Comparison of ENCODE assay signal across 9 cellular contexts in the genomic region with DNA sequence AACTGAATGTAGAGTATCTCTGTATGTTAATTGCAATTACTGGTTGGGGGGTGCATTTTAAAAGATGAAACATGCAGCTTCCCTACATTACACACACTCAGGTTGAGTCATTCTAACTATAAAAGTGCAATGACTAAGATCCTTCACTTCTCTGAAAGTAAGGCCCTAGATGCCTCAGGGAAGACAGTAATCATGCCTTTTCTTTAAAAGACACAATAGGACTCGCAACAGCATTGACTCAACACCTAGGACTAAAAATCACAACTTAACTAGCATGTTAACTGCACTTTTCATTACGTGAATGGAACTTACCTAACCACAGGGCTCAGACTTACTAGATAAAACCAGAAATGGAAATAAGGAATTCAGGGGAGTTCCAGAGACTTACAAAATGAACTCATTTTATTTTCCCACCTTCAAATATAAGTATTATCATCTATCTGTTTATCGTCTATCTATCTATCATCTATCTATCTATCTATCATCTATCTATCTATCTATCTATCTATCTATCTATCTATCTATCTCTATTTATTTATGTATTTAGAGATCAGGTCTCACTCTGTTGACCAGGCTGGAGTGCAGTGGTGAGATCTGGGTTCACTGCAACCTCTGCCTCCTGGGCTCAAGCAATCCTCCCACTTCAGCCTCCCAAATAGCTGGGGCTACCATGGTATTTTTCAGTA. TPM values are rescaled to one million over a fixed set of nuclear protein-coding genes. Genes with fewer than 3 reads are reported as not detected.
DNase-seq lines count a peak whose midpoint lies in the region; ATAC-seq, FAIRE-seq and TF ChIP-seq lines count a peak whose summit lies in the region.
"Had no signal": no experiment of that assay in that cellular context is flagged by ENCODE, and none has a peak within 500 bp of the region (broad histone marks: within the 10 kb centered on the region; RNA-seq: fewer than 3 reads in every experiment).

No MANE protein-coding gene starts in this region.

- no peaks in the 10 kb centered on the region for H3K27me3 Mint-ChIP-seq in activated CD4-positive, alpha-beta T cell treated with anti-CD3 and anti-CD28 coated beads, Interleukin-2, amount 10 ng/mL, durations not matched to agents 7 days and 5 days

- TF ChIP-seq CTCF in hepatocyte (IDR thresholded peaks at IDR 0.05; ENCODE audit: poor library complexity) (no peak), pancreas (IDR thresholded peaks at IDR 0.05) (no peak)

- no peak overlapping the region for H3K4me3 Mint-ChIP-seq in activated CD4-positive, alpha-beta T cell treated with anti-CD3 and anti-CD28 coated beads, Interleukin-2, amount 10 ng/mL, durations not matched to agents 7 days and 5 days

- H3K79me2 ChIP-seq in hepatocyte, result no peaks in the 10 kb centered on the region

- no peaks in the 10 kb centered on the region for H3K9me2 ChIP-seq in hepatocyte (replicated peaks; ENCODE audit: insufficient read depth)

- peak; percentile 67 for DNase-seq in LoVo (ENCODE audit: low spot score)
- DNase-seq in hepatocyte (ENCODE audit: low spot score), result no peak
- DNase-seq in pancreas, result no peak
- no peak for DNase-seq in NCI-H69 (lab: John Stamatoyannopoulos, UW)
- DNase-seq in stimulated activated naive CD4-positive, alpha-beta T cell (lab: John Stamatoyannopoulos, UW), result no peak
- DNase-seq in activated CD4-positive, alpha-beta T cell treated with anti-CD3 and anti-CD28 coated beads, Interleukin-2, amount 10 ng/mL, durations not matched to agents 7 days and 5 days, result no peak
- DNase-seq: activated CD4-positive, CD25-positive, alpha-beta regulatory T cell had no signal

- no peaks in the 10 kb centered on the region for H3K9me3 Mint-ChIP-seq in activated CD4-positive, alpha-beta T cell treated with anti-CD3 and anti-CD28 coated beads, Interleukin-2, amount 10 ng/mL, durations not matched to agents 7 days and 5 days

- no peaks in the 10 kb centered on the region for H3K27me3 ChIP-seq in hepatocyte
- no peaks in the 10 kb centered on the region for H3K27me3 ChIP-seq in pancreas

- H3K9me3 ChIP-seq in hepatocyte (ENCODE audit: low read depth), result no peaks in the 10 kb centered on the region
- H3K9me3 ChIP-seq in pancreas, result no peaks in the 10 kb centered on the region

- intact Hi-C loops in pancreas (cut with DNase I), result no loop called here

- H3K4me3 ChIP-seq in hepatocyte (no peak overlapping the region), pancreas (no peak overlapping the region)

- H3K36me3 ChIP-seq in hepatocyte (replicated peaks; ENCODE audit: insufficient read depth, low read depth) (no peaks in the 10 kb centered on the region), pancreas (no peaks in the 10 kb centered on the region)

- H2AFZ ChIP-seq in hepatocyte, result no peak overlapping the region

- H3K36me3 Mint-ChIP-seq in activated CD4-positive, alpha-beta T cell treated with anti-CD3 and anti-CD28 coated beads, Interleukin-2, amount 10 ng/mL, durations not matched to agents 7 days and 5 days (ENCODE audit: low read depth), result peaks cover 16% of the 10 kb centered on the region

- H3K4me2 ChIP-seq in hepatocyte, result no peak overlapping the region

- H3K4me1 ChIP-seq in hepatocyte (ENCODE audit: insufficient read depth) (no peaks in the 10 kb centered on the region), pancreas (no peaks in the 10 kb centered on the region)

- POLR2A ChIA-PET in activated CD4-positive, alpha-beta T cell treated with anti-CD3 and anti-CD28 coated beads, Interleukin-2, amount 10 ng/mL, durations not matched to agents 7 days and 5 days (lab: Charles Lee), result no interaction called here

- FAIRE-seq in pancreas (lab: Jason Lieb, UNC), result no peak

- 91% methylated on average over 3 of the region's 3 CpGs for WGBS in hepatocyte (ENCODE audit: low lambda C conversion rate, missing lambda C conversion rate)
- 83 to 97% methylated on average over 3 of the region's 3 CpGs for WGBS in pancreas, 2 donors

- ATAC-seq in GM18498 (IDR thresholded peaks at IDR 0.05; ENCODE audit: unreplicated experiment) (peak; percentile 69), GM21825 (IDR thresholded peaks at IDR 0.05; ENCODE audit: unreplicated experiment) (peak; percentile 67), pancreas (no peak)

- CTCF ChIA-PET in activated CD4-positive, alpha-beta T cell treated with anti-CD3 and anti-CD28 coated beads, Interleukin-2, amount 10 ng/mL, durations not matched to agents 7 days and 5 days (lab: Charles Lee), result interaction anchor here (0.6 kb wide), 1 partner anchor 418 kb away, joined by 4 read pairs; no protein-coding TSS in a partner anchor

- H3K27ac ChIP-seq in hepatocyte, result peak overlapping the region; percentile 24
- no peak overlapping the region for H3K27ac ChIP-seq in pancreas

- H3K4me1 Mint-ChIP-seq in activated CD4-positive, alpha-beta T cell treated with anti-CD3 and anti-CD28 coated beads, Interleukin-2, amount 10 ng/mL, durations not matched to agents 7 days and 5 days, result peaks cover 2% of the 10 kb centered on the region

- H3K27ac Mint-ChIP-seq in activated CD4-positive, alpha-beta T cell treated with anti-CD3 and anti-CD28 coated beads, Interleukin-2, amount 10 ng/mL, durations not matched to agents 7 days and 5 days, result no peak overlapping the region

- H4K20me1 ChIP-seq in hepatocyte (ENCODE audit: insufficient read depth, poor library complexity, severe bottlenecking), result no peaks in the 10 kb centered on the region

RNA-seq across cellular contexts. Expression of a gene that starts 47.8 kb away (rescaled TPM):
- 20.9 and 21.1 TPM in 2 replicates for total RNA-seq in hepatocyte
- 3.9 and 4.4 TPM in 2 replicates for polyA plus RNA-seq in hepatocyte
- total RNA-seq in pancreas, result 1 to 10 TPM; 1.7 to 6.3 (median 3.6) TPM
- 1 to 10 TPM in 1 of 2 donors, under 1 TPM in 1; 0.68 to 1.2 TPM for polyA plus RNA-seq in pancreas
- total RNA-seq in activated CD4-positive, alpha-beta T cell treated with anti-CD3 and anti-CD28 coated beads, Interleukin-2, amount 10 ng/mL, durations not matched to agents 7 days and 5 days, result 10 to 100 TPM; 13.0 to 16.3 TPM

RNA-seq across cellular contexts. Expression of a gene that starts 47.8 kb away (rescaled TPM):
- total RNA-seq in hepatocyte (39.6 and 40.0 TPM in 2 replicates), pancreas (10 to 100 TPM in 1 of 6 donors, 1 to 10 TPM in 5; 1.2 to 12.8 (median 3.2) TPM)
- polyA plus RNA-seq in hepatocyte (73.2 and 75.8 TPM in 2 replicates), pancreas (1 to 10 TPM; 2.4 to 3.5 TPM)
- 10 to 100 TPM; 17.2 to 18.1 TPM for total RNA-seq in activated CD4-positive, alpha-beta T cell treated with anti-CD3 and anti-CD28 coated beads, Interleukin-2, amount 10 ng/mL, durations not matched to agents 7 days and 5 days

RNA-seq across cellular contexts. Expression of a gene that starts 59.7 kb away (rescaled TPM):
- total RNA-seq in hepatocyte (0.07 TPM in 1 of 2 replicates, not detected in the other), pancreas (not detected)
- polyA plus RNA-seq in hepatocyte (not detected in 2 replicates), pancreas (not detected)
- total RNA-seq in activated CD4-positive, alpha-beta T cell treated with anti-CD3 and anti-CD28 coated beads, Interleukin-2, amount 10 ng/mL, durations not matched to agents 7 days and 5 days, result under 1 TPM; 0.21 to 0.22 TPM

Comparison
In these comparisons a context has a peak if more than half of its experiments do, and no peak if none do; other contexts are left out.
1. ATAC-seq: peak in GM18498 (single experiment) and GM21825 (single experiment); none in pancreas (0 of 4).